Comparison of ENCODE assay signal across 8 cellular contexts in genomic region chr7:23472974-23473847, GRCh38. TPM values are rescaled to one million over a fixed set of nuclear protein-coding genes. Genes with fewer than 3 reads are reported as not detected.
DNase-seq lines count a peak whose midpoint lies in the region; ATAC-seq and TF ChIP-seq lines count a peak whose summit lies in the region.

No MANE protein-coding gene starts in this region.

- peaks cover 40% of the 10 kb centered on the region for H3K27me3 ChIP-seq in fibroblast of lung (ENCODE audit: control insufficient read depth, insufficient read depth, low read length)
- no peaks in the 10 kb centered on the region for H3K27me3 ChIP-seq in testis

- no peaks in the 10 kb centered on the region for H3K9me3 ChIP-seq in fibroblast of lung (ENCODE audit: control insufficient read depth, insufficient read depth, low read depth, low read length)
- H3K9me3 ChIP-seq in testis, result no peaks in the 10 kb centered on the region

- WGBS in testis, 2 donors, result 19 to 21% methylated on average over 16 of the region's 16 CpGs

- H3K27ac Mint-ChIP-seq in stimulated activated naive CD8-positive, alpha-beta T cell treated with anti-CD3 and anti-CD28 coated beads, Interleukin-15, Interleukin-2, amounts not matched to agents 100 ng/mL and 50 ng/mL, for 24 hours, result no peak overlapping the region

- peaks cover 7% of the 10 kb centered on the region for H3K79me2 ChIP-seq in fibroblast of lung (ENCODE audit: control insufficient read depth, insufficient read depth, low read length)

- H3K27ac ChIP-seq in fibroblast of lung (ENCODE audit: insufficient read depth, low read length), result no peak overlapping the region
- H3K27ac ChIP-seq in testis, result peak overlapping the region in 1 of 2 donors; percentile 50

- H3K9ac ChIP-seq in fibroblast of lung (ENCODE audit: insufficient read depth, low read length), result peak overlapping the region; percentile 43

- no peak for TF ChIP-seq POLR2A in testis (IDR thresholded peaks at IDR 0.05)

- intact Hi-C loops in testis (cut with DNase I; ENCODE audit: low total_unique reads), result no loop called here

- peak overlapping the region; percentile 93 for H3K4me2 ChIP-seq in fibroblast of lung (ENCODE audit: extremely low read depth, insufficient read depth, low read length)

- H3K4me1 ChIP-seq in fibroblast of lung (ENCODE audit: control insufficient read depth, extremely low read depth, insufficient read depth, low read length), result peaks cover 2% of the 10 kb centered on the region
- H3K4me1 ChIP-seq in testis, result peaks cover 3% of the 10 kb centered on the region

- DNase-seq in stimulated activated naive CD8-positive, alpha-beta T cell treated with anti-CD3 and anti-CD28 coated beads, Interleukin-15, Interleukin-2, amounts not matched to agents 100 U/mL and 50 U/mL, for 24 hours, result no peak
- peak; percentile 61 for DNase-seq in OCI-M1 (lab: John Stamatoyannopoulos, UW)
- peak in 1 of 2 donors; percentile 44 for DNase-seq in fibroblast of lung (ENCODE audit: low read depth in 2 of 2)
- no peak for DNase-seq in testis
- DNase-seq in cerebellar nuclear complex (lab: John Stamatoyannopoulos, UW), result no peak

- H4K20me1 ChIP-seq in fibroblast of lung (ENCODE audit: control insufficient read depth, extremely low read depth, insufficient read depth, low read length), result peaks cover 2% of the 10 kb centered on the region

- no peak for ATAC-seq in stimulated activated naive CD8-positive, alpha-beta T cell treated with anti-CD3 and anti-CD28 coated beads, Interleukin-15, Interleukin-2, amounts not matched to agents 100 U/mL and 50 U/mL, for 24 hours
- ATAC-seq in GM18870 (IDR thresholded peaks at IDR 0.05; ENCODE audit: unreplicated experiment) (no peak), GM19023 (IDR thresholded peaks at IDR 0.05; ENCODE audit: unreplicated experiment) (no peak)

- no peaks in the 10 kb centered on the region for H3K9me3 Mint-ChIP-seq in stimulated activated naive CD8-positive, alpha-beta T cell treated with anti-CD3 and anti-CD28 coated beads, Interleukin-15, Interleukin-2, amounts not matched to agents 100 ng/mL and 50 ng/mL, for 24 hours

- peaks cover 33% of the 10 kb centered on the region for H3K4me1 Mint-ChIP-seq in stimulated activated naive CD8-positive, alpha-beta T cell treated with anti-CD3 and anti-CD28 coated beads, Interleukin-15, Interleukin-2, amounts not matched to agents 100 ng/mL and 50 ng/mL, for 24 hours (ENCODE audit: low read depth)

- H3K4me3 Mint-ChIP-seq in stimulated activated naive CD8-positive, alpha-beta T cell treated with anti-CD3 and anti-CD28 coated beads, Interleukin-15, Interleukin-2, amounts not matched to agents 100 ng/mL and 50 ng/mL, for 24 hours, result peak overlapping the region; percentile 60

- H2AFZ ChIP-seq in fibroblast of lung (ENCODE audit: low read length), result no peak overlapping the region

- peaks cover 68% of the 10 kb centered on the region for H3K27me3 Mint-ChIP-seq in stimulated activated naive CD8-positive, alpha-beta T cell treated with anti-CD3 and anti-CD28 coated beads, Interleukin-15, Interleukin-2, amounts not matched to agents 100 ng/mL and 50 ng/mL, for 24 hours

- no peaks in the 10 kb centered on the region for H3K36me3 Mint-ChIP-seq in stimulated activated naive CD8-positive, alpha-beta T cell treated with anti-CD3 and anti-CD28 coated beads, Interleukin-15, Interleukin-2, amounts not matched to agents 100 ng/mL and 50 ng/mL, for 24 hours (ENCODE audit: low read depth)

- no peak for TF ChIP-seq CTCF in fibroblast of lung (conservative IDR thresholded peaks at IDR 0.05 in 1 of 2, IDR thresholded peaks at IDR 0.05 in 1 of 2; ENCODE audit: low read depth in 1 of 2, low read length in 2 of 2)
- TF ChIP-seq CTCF in testis (IDR thresholded peaks at IDR 0.05), result no peak

- H3K4me3 ChIP-seq in fibroblast of lung (replicated peaks in 1 of 4; ENCODE audit: control extremely low read depth in 1 of 4, insufficient read depth in 1 of 4, low read depth in 3 of 4, low read length in 4 of 4) (peak overlapping the region in 3 of 4 experiments; percentile 42 to 80 (median 59)), testis (peak overlapping the region; percentile 38 to 47)

- no peaks in the 10 kb centered on the region for H3K36me3 ChIP-seq in fibroblast of lung (ENCODE audit: control insufficient read depth, insufficient read depth, low read length)
- H3K36me3 ChIP-seq in testis (ENCODE audit: low read depth, missing control alignments), result no peaks in the 10 kb centered on the region

RNA-seq across cellular contexts. Expression of gene IGF2BP3, which starts 2.9 kb away (rescaled TPM):
- total RNA-seq in fibroblast of lung (1.5 and 4.3 TPM in 2 replicates), testis (10 to 100 TPM; 20.1 to 36.0 TPM)
- polyA plus RNA-seq in fibroblast of lung (11.2 and 21.6 TPM in 2 replicates), testis (ENCODE audit: insufficient read depth, low read depth, low replicate concordance) (17.8 TPM)
- 5.8 and 11.6 TPM in 2 replicates for polyA plus RNA-seq in fibroblast of lung (2012)
- 7.8 and 23.9 TPM in 2 replicates for polyA minus RNA-seq in fibroblast of lung (ENCODE audit: low replicate concordance)

RNA-seq across cellular contexts. Expression of gene TRA2A, which starts 58.6 kb away (rescaled TPM):
- 17.2 and 30.4 TPM in 2 replicates for total RNA-seq in fibroblast of lung
- polyA plus RNA-seq in fibroblast of lung, result 57.9 and 85.7 TPM in 2 replicates
- 50.9 and 57.5 TPM in 2 replicates for polyA plus RNA-seq in fibroblast of lung (2012)
- 20.7 and 40.0 TPM in 2 replicates for polyA minus RNA-seq in fibroblast of lung (ENCODE audit: low replicate concordance)
- 10 to 100 TPM; 62.8 to 76.1 TPM for total RNA-seq in testis
- polyA plus RNA-seq in testis (ENCODE audit: insufficient read depth, low read depth, low replicate concordance), result 60.9 TPM
